In genomic region chr2:64643838-64644219, GRCh38 we compare ENCODE assay signal across 8 cellular contexts. TPM values are rescaled to one million over a fixed set of nuclear protein-coding genes. Genes with fewer than 3 reads are reported as not detected.
A peak's percentile ranks its signal among the peaks of the same experiment; 100 is the strongest.
DNase-seq lines count a peak whose midpoint lies in the region; ATAC-seq, FAIRE-seq and TF ChIP-seq lines count a peak whose summit lies in the region.

No MANE protein-coding gene starts in this region.

- intact Hi-C loops in OCI-LY7 (cut with micrococcal nuclease; ENCODE audit: unreplicated experiment) (loop anchor here (5.0 kb wide), 2 partner anchors 122 to 388 kb away; partner anchors contain the start of gene AFTPH), sigmoid colon (cut with DNase I) (loop anchor here (2.0 to 5.0 kb wide), 3 partner anchors 33 to 125 kb away; no protein-coding TSS in a partner anchor)

- H4K20me1 ChIP-seq in OCI-LY7 (ENCODE audit: insufficient read depth, low read length) = peaks cover 65% of the 10 kb centered on the region

- DNase-seq in GM12891 (ENCODE audit: insufficient read length, low spot score) (no peak), OCI-LY7 (ENCODE audit: low spot score) (no peak), sigmoid colon (no peak), SW480 (ENCODE audit: low spot score) (no peak), dermis blood vessel endothelial cell (no peak), ureter (ENCODE audit: low spot score) (no peak)

- peak; percentile 38 for FAIRE-seq in GM12891 (lab: Jason Lieb, UNC)

- no peak for TF ChIP-seq EP300 in sigmoid colon (IDR thresholded peaks at IDR 0.05)

- H3K27me3 ChIP-seq in esophagus (ENCODE audit: control insufficient read depth in 1 of 2, insufficient read depth in 2 of 2, low read length in 2 of 2) (no peaks in the 10 kb centered on the region), sigmoid colon (no peaks in the 10 kb centered on the region)

- peaks cover 20% of the 10 kb centered on the region; the same call in 1 of the 2 replicates for H3K36me3 ChIP-seq in OCI-LY7 (ENCODE audit: insufficient read depth, low read length)
- no peaks in the 10 kb centered on the region for H3K36me3 ChIP-seq in esophagus (ENCODE audit: control insufficient read depth in 2 of 2, insufficient read depth in 2 of 2, low read length in 1 of 2)
- H3K36me3 ChIP-seq in sigmoid colon = no peaks in the 10 kb centered on the region

- H3K9me3 ChIP-seq in OCI-LY7 (ENCODE audit: low read length) = no peaks in the 10 kb centered on the region
- H3K9me3 ChIP-seq in esophagus (ENCODE audit: control insufficient read depth in 2 of 2, insufficient read depth in 1 of 2, low read depth in 1 of 2, low read length in 1 of 2) = no peaks in the 10 kb centered on the region
- no peaks in the 10 kb centered on the region for H3K9me3 ChIP-seq in sigmoid colon

- no peak for TF ChIP-seq POLR2A in GM12891 (IDR thresholded peaks at IDR 0.05; ENCODE audit: low read depth, low read length)
- no peak for TF ChIP-seq POLR2A in sigmoid colon (IDR thresholded peaks at IDR 0.05)

- no peak overlapping the region for H2AFZ ChIP-seq in OCI-LY7 (ENCODE audit: low read length)

- no peaks in the 10 kb centered on the region for H3K9me2 ChIP-seq in OCI-LY7 (ENCODE audit: insufficient read depth, low read length)

- ATAC-seq in GM21576 (IDR thresholded peaks at IDR 0.05; ENCODE audit: unreplicated experiment) = no peak

- CTCF ChIA-PET in OCI-LY7 (lab: Charles Lee; ENCODE audit: unreplicated experiment) = interaction anchor here (0.8 to 2.5 kb wide), 6 partner anchors 8 to 278 kb away, joined by 3 to 8 read pairs (median 3); partner anchors contain the start of gene SERTAD2

- no TSS peak for BruUV-seq in OCI-LY7 (replicated peaks; lab: Mats Ljungman, UMichigan)

- H3K4me2 ChIP-seq in OCI-LY7 (ENCODE audit: low read length) = peak overlapping the region; percentile 96

- TF ChIP-seq CTCF in OCI-LY7 (conservative IDR thresholded peaks at IDR 0.05; ENCODE audit: low read length) (no peak), sigmoid colon (IDR thresholded peaks at IDR 0.05) (no peak)

- H3K4me1 ChIP-seq in OCI-LY7 (ENCODE audit: insufficient read depth, low read length, poor library complexity, severe bottlenecking) = peaks cover 100% of the 10 kb centered on the region
- H3K4me1 ChIP-seq in esophagus (ENCODE audit: control insufficient read depth in 2 of 2, insufficient read depth in 2 of 2, low read length in 1 of 2) = peaks cover 3 to 12% of the 10 kb centered on the region in 2 donors
- peaks cover 0 to 68% (median 58%) of the 10 kb centered on the region in 4 donors for H3K4me1 ChIP-seq in sigmoid colon

- POLR2A ChIA-PET in OCI-LY7 (lab: Charles Lee) = interaction anchor here (0.5 to 7.3 kb wide), 19 partner anchors 10 to 677 kb away, joined by 3 to 109 read pairs (median 5); partner anchors contain the start of gene SERTAD2

- peaks cover 100% of the 10 kb centered on the region for H3K79me2 ChIP-seq in OCI-LY7 (ENCODE audit: insufficient read depth, low read depth, low read length)

- 56 to 65% methylated on average over 5 of the region's 5 CpGs for WGBS in esophagus, 2 donors
- WGBS in sigmoid colon, 2 donors = 79 to 88% methylated on average over 5 of the region's 5 CpGs

- H3K27ac ChIP-seq in OCI-LY7 (ENCODE audit: low read depth, low read length, poor library complexity, severe bottlenecking) (peak overlapping the region; percentile 88), esophagus (ENCODE audit: low read depth in 2 of 2, low read length in 1 of 2) (peak overlapping the region; percentile 96 to 99), sigmoid colon (peak overlapping the region; percentile 90 to 93 (median 91))

- peak overlapping the region; percentile 67 for H3K4me3 ChIP-seq in OCI-LY7 (ENCODE audit: low read depth, low read length, poor library complexity, severe bottlenecking)
- peak overlapping the region in 1 of 2 donors; percentile 48 for H3K4me3 ChIP-seq in esophagus (ENCODE audit: low read depth in 1 of 2, low read length in 2 of 2)
- H3K4me3 ChIP-seq in sigmoid colon = peak overlapping the region in 2 of 4 donors; percentile 47 to 52

TF ChIP-seq in GM12891, 5 proteins besides CTCF, POLR2A, EP300 and RAD21:
- TF ChIP-seq POLR2AphosphoS5 (IDR thresholded peaks at IDR 0.05; ENCODE audit: low read depth, low read length) = no peak
- TF ChIP-seq SPI1 (IDR thresholded peaks at IDR 0.05; ENCODE audit: low read depth, low read length) = no peak
- TF ChIP-seq PAX5 (IDR thresholded peaks at IDR 0.05; ENCODE audit: insufficient read depth, low read length, severe bottlenecking) = no peak
- TF ChIP-seq TAF1 (IDR thresholded peaks at IDR 0.05; ENCODE audit: low read depth, low read length) = no peak
- TF ChIP-seq POU2F2 (IDR thresholded peaks at IDR 0.05; ENCODE audit: low read depth, low read length) = no peak

RNA-seq across cellular contexts. Expression of gene SERTAD2, which starts 9.9 kb away (rescaled TPM):
- polyA plus RNA-seq in GM12891 (2012; ENCODE audit: low read depth, missing spikeins) = 16.5 TPM
- total RNA-seq in OCI-LY7 (2014; rRNA removed; shearing (Covaris generic)) = 10.7 and 11.5 TPM in 2 replicates
- total RNA-seq in OCI-LY7 (2022) (53.2 and 54.5 TPM in 2 replicates), sigmoid colon (10 to 100 TPM in 2 of 4 donors, 1 to 10 TPM in 2; 7.2 to 14.3 (median 10.5) TPM), dermis blood vessel endothelial cell (6.6 and 9.5 TPM in 2 replicates), ureter (23.1 TPM)
- polyA plus RNA-seq in esophagus (10 to 100 TPM; 13.6 to 22.9 TPM), sigmoid colon (10 to 100 TPM in 1 of 3 donors, 1 to 10 TPM in 2; 6.9 to 13.8 (median 8.4) TPM)
